In the genomic region with DNA sequence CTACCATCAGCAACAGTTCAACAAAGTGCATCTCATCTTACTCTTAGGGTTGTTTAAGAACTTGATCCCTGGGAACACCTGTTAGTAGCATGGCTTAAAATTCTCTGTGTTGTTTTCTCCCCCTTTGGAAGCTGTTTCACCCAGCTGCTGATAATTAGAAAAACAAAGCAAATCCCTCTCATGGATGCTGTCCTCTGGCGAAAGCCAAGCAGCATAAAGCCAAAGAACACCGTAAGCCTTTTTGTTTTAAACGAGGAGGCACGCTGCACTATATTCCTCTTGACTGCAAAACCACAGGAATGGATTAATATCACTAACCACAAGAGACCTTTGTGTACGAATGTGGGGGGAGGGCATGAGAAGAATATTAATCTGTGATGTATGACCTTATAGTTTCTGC, we compare ENCODE assay signal across 13 cellular contexts.
DNase-seq lines count a peak whose midpoint lies in the region; ATAC-seq and TF ChIP-seq lines count a peak whose summit lies in the region.
"Had no signal": no experiment of that assay in that cellular context is flagged by ENCODE, and none has a peak within 500 bp of the region (broad histone marks: within the 10 kb centered on the region; RNA-seq: fewer than 3 reads in every experiment).

No MANE protein-coding gene starts in this region.

- no peak for ATAC-seq in GM18907 (IDR thresholded peaks at IDR 0.05; ENCODE audit: unreplicated experiment)
- no peak for ATAC-seq in GM19328 (IDR thresholded peaks at IDR 0.05; ENCODE audit: unreplicated experiment)

- DNase-seq in AG08395 (ENCODE audit: low spot score), result peak; percentile 28
- peak; percentile 56 for DNase-seq in NCI-H1048 (lab: John Stamatoyannopoulos, UW)
- DNase-seq in brain microvascular endothelial cell, result peak; percentile 60
- peak; percentile 18 for DNase-seq in iPS-NIHi7 (ENCODE audit: extremely low spot score)
- DNase-seq in tibial nerve (ENCODE audit: low spot score in 2 of 2), result no peak
- no peak for DNase-seq in SKM-1 treated with dmso at 0.1 percent for 144 hours (lab: John Stamatoyannopoulos, UW; ENCODE audit: unreplicated experiment)
- DNase-seq: anterior cingulate cortex, NCI-H1930 had no signal

- WGBS in tibial nerve, 2 donors, result 16 to 17% methylated on average over 5 of the region's 5 CpGs

- no peaks in the 10 kb centered on the region for H3K27me3 ChIP-seq in brain microvascular endothelial cell (replicated peaks)
- H3K27me3 ChIP-seq in tibial nerve, result no peaks in the 10 kb centered on the region

- peaks cover 0 to 4% (median 0%) of the 10 kb centered on the region in 4 donors for H3K9me3 ChIP-seq in tibial nerve

- TF ChIP-seq EP300 in tibial nerve (IDR thresholded peaks at IDR 0.05), result no peak

- TF ChIP-seq POLR2A in tibial nerve (IDR thresholded peaks at IDR 0.05), result no peak

- H3K4me3 ChIP-seq in brain microvascular endothelial cell (ENCODE audit: low read depth, low read length), result no peak overlapping the region
- H3K4me3 ChIP-seq in tibial nerve, result no peak overlapping the region

- TF ChIP-seq CTCF in brain microvascular endothelial cell (IDR thresholded peaks at IDR 0.05; ENCODE audit: low read depth, low read length, missing control alignments), result no peak
- TF ChIP-seq CTCF in tibial nerve (IDR thresholded peaks at IDR 0.05), result no peak

- H3K36me3 ChIP-seq in brain microvascular endothelial cell (replicated peaks), result no peaks in the 10 kb centered on the region
- H3K36me3 ChIP-seq in tibial nerve, result no peaks in the 10 kb centered on the region

- in situ Hi-C loops in brain microvascular endothelial cell (cut with HindIII; ENCODE audit: low pct_ligation_motif_present, low sequenced_read_pairs), result no loop called here

- H3K27ac ChIP-seq in brain microvascular endothelial cell (no peak overlapping the region), tibial nerve (no peak overlapping the region)
- H3K27ac ChIP-seq: epithelial cell of prostate, parathyroid adenoma, VCaP had no signal

- H3K4me1 ChIP-seq in tibial nerve, result peaks cover 0 to 19% (median 7%) of the 10 kb centered on the region in 4 donors
- H3K4me1 ChIP-seq: parathyroid adenoma had no signal

Comparison
In these comparisons a context has a peak if more than half of its experiments do, and no peak if none do; other contexts are left out.
1. DNase-seq: peak in AG08395 (single experiment), NCI-H1048 (single experiment), brain microvascular endothelial cell (single experiment) and iPS-NIHi7 (single experiment); none in tibial nerve (0 of 2) and SKM-1 treated with dmso at 0.1 percent for 144 hours (single experiment).